19 cellular contexts compared by ENCODE assay signal in genomic region chr4:102392033-102392744, GRCh38. TPM values are rescaled to one million over a fixed set of nuclear protein-coding genes. Genes with fewer than 3 reads are reported as not detected.
A peak's percentile ranks its signal among the peaks of the same experiment; 100 is the strongest.
DNase-seq lines count a peak whose midpoint lies in the region; FAIRE-seq and TF ChIP-seq lines count a peak whose summit lies in the region.
"Had no signal": no experiment of that assay in that cellular context is flagged by ENCODE, and none has a peak within 500 bp of the region (broad histone marks: within the 10 kb centered on the region; RNA-seq: fewer than 3 reads in every experiment).

No MANE protein-coding gene starts in this region.

- H3K4me3 Mint-ChIP-seq in H9: no peak overlapping the region

- no peak overlapping the region for H3K23ac ChIP-seq in H9 (ENCODE audit: insufficient read length, low read depth, low read length)
- no peak overlapping the region for H3K23ac ChIP-seq in trophoblast cell (ENCODE audit: low read length)

- H3T11ph ChIP-seq in H9 (ENCODE audit: low read length): no peak overlapping the region

- H3K4me1 ChIP-seq in H9 (ENCODE audit: insufficient read depth, low read length) (peaks cover 5% of the 10 kb centered on the region; the same call in 1 of the 2 replicates), kidney (ENCODE audit: control insufficient read depth in 1 of 2, insufficient read depth in 1 of 2, low read depth in 1 of 2, low read length in 2 of 2) (no peaks in the 10 kb centered on the region), trophoblast cell (ENCODE audit: control insufficient read depth in 1 of 2, insufficient read depth in 2 of 2, low read length in 2 of 2) (peaks cover 2 to 5% of the 10 kb centered on the region in 2 experiments), thyroid gland (no peaks in the 10 kb centered on the region)

- H4K91ac ChIP-seq in H9 (ENCODE audit: insufficient read length, low read depth, low read length) (no peak overlapping the region), trophoblast cell (ENCODE audit: low read depth, low read length) (peak overlapping the region; percentile 76)

- H3K27me3 ChIP-seq in H9 (ENCODE audit: insufficient read depth, low read length) (no peaks in the 10 kb centered on the region), trophoblast cell (ENCODE audit: insufficient read depth, low read length) (no peaks in the 10 kb centered on the region), thyroid gland (no peaks in the 10 kb centered on the region), H7 (ENCODE audit: control insufficient read depth, insufficient read depth, low read length) (no peaks in the 10 kb centered on the region)

- H3K14ac ChIP-seq in H9 (ENCODE audit: insufficient read depth, low read length) (no peak overlapping the region), trophoblast cell (ENCODE audit: low read length) (peak overlapping the region; percentile 34)

- peak overlapping the region; percentile 72 to 96 (median 87) for H3K27ac Mint-ChIP-seq in H9

- no peak for TF ChIP-seq POLR2A in thyroid gland (IDR thresholded peaks at IDR 0.05)

- TF ChIP-seq CTCF in H9 (conservative IDR thresholded peaks at IDR 0.05) (no peak), kidney (IDR thresholded peaks at IDR 0.05; ENCODE audit: borderline replicate concordance, extremely low read depth, insufficient read depth) (no peak), thyroid gland (IDR thresholded peaks at IDR 0.05) (no peak)

- H3K4ac ChIP-seq in H9 (ENCODE audit: low read depth, low read length): no peak overlapping the region
- H3K4ac ChIP-seq in trophoblast cell (ENCODE audit: low read depth, low read length): peak overlapping the region; percentile 27

- TF ChIP-seq EP300 in Ishikawa (IDR thresholded peaks at IDR 0.05; ENCODE audit: borderline replicate concordance): no peak

- H3K9me3 ChIP-seq in H9 (ENCODE audit: control insufficient read depth, low read depth, low read length): no peaks in the 10 kb centered on the region
- H3K9me3 ChIP-seq in kidney (ENCODE audit: control insufficient read depth in 1 of 2, low read length in 2 of 2): no peaks in the 10 kb centered on the region
- H3K9me3 ChIP-seq in trophoblast cell (ENCODE audit: insufficient read depth, low read depth, low read length): no peaks in the 10 kb centered on the region
- H3K9me3 ChIP-seq in thyroid gland: no peaks in the 10 kb centered on the region

- H2BK12ac ChIP-seq in H9 (ENCODE audit: insufficient read length, low read depth, low read length) (peak overlapping the region; percentile 92), trophoblast cell (ENCODE audit: low read length) (peak overlapping the region; percentile 50)

- H3K27ac ChIP-seq in H9 (ENCODE audit: insufficient read length, low read depth, low read length) (peak overlapping the region; percentile 87), kidney (ENCODE audit: low read depth in 2 of 2, low read length in 2 of 2) (no peak overlapping the region), trophoblast cell (ENCODE audit: low read depth, low read length) (peak overlapping the region; percentile 87), thyroid gland (no peak overlapping the region)
- H3K27ac ChIP-seq: C4-2B, RWPE1 had no signal

- H2AK5ac ChIP-seq in H9 (ENCODE audit: insufficient read length, low read length): no peak overlapping the region
- H2AK5ac ChIP-seq in trophoblast cell (ENCODE audit: low read length): no peak overlapping the region

- H3K79me1 ChIP-seq in H9 (ENCODE audit: insufficient read depth, low read depth, low read length, poor library complexity, severe bottlenecking) (no peaks in the 10 kb centered on the region), trophoblast cell (ENCODE audit: low read length) (peaks cover 8% of the 10 kb centered on the region)

- no peak for TF ChIP-seq RAD21 in Ishikawa (IDR thresholded peaks at IDR 0.05; ENCODE audit: low read depth)

- no peaks in the 10 kb centered on the region for H3K27me3 Mint-ChIP-seq in H9 (ENCODE audit: low read depth)

- no peaks in the 10 kb centered on the region for H3K36me3 Mint-ChIP-seq in H9 (ENCODE audit: insufficient read depth in 1 of 3, low read depth in 3 of 3)

- H4K12ac ChIP-seq in trophoblast cell (ENCODE audit: low read depth, low read length): peak overlapping the region; percentile 43

- no peaks in the 10 kb centered on the region for H4K20me1 ChIP-seq in H9 (ENCODE audit: control insufficient read depth, insufficient read depth, insufficient read length)

- H4K8ac ChIP-seq in H9 (replicated peaks; ENCODE audit: insufficient read length, low read depth, low read length) (no peak overlapping the region), trophoblast cell (ENCODE audit: low read depth, low read length) (peak overlapping the region; percentile 61)

- H3K23me2 ChIP-seq in H9 (ENCODE audit: insufficient read length, low read depth, low read length, poor library complexity, severe bottlenecking): no peaks in the 10 kb centered on the region

- peak overlapping the region; percentile 25 for H3K18ac ChIP-seq in H9 (ENCODE audit: insufficient read length, low read depth, low read length)
- H3K18ac ChIP-seq in trophoblast cell (ENCODE audit: low read length): no peak overlapping the region

- H3K36me3 ChIP-seq in kidney (ENCODE audit: control insufficient read depth in 1 of 2, insufficient read depth in 2 of 2, low read length in 2 of 2) (no peaks in the 10 kb centered on the region), trophoblast cell (ENCODE audit: control insufficient read depth in 1 of 2, insufficient read depth in 2 of 2, low read length in 2 of 2) (no peaks in the 10 kb centered on the region), thyroid gland (no peaks in the 10 kb centered on the region), H7 (replicated peaks; ENCODE audit: control insufficient read depth, insufficient read depth, low read length) (no peaks in the 10 kb centered on the region)

- DNase-seq in H9 (no peak), kidney (no peak), trophoblast cell (peak in 1 of 2 donors; percentile 54), NCI-H748 (lab: John Stamatoyannopoulos, UW; ENCODE audit: unreplicated experiment) (no peak), thyroid gland (no peak), H7 (no peak)
- DNase-seq: DND-41, GDM1, MV-4-11, NCI-H1417, NCI-H187 treated with DMSO at 0.1 percent for 48 hours, NCI-H446, NCI-H69, PC-3 had no signal

- no peak overlapping the region for H2BK20ac ChIP-seq in H9 (ENCODE audit: low read depth, low read length, poor library complexity, severe bottlenecking)

- H3K9ac ChIP-seq in H9 (ENCODE audit: extremely low read depth, insufficient read length, low read length): no peak overlapping the region
- no peak overlapping the region for H3K9ac ChIP-seq in kidney (ENCODE audit: low read length in 2 of 2)
- H3K9ac ChIP-seq in trophoblast cell (ENCODE audit: low read length): no peak overlapping the region

- H3K4me2 ChIP-seq in H9 (ENCODE audit: insufficient read depth, insufficient read length, low read length): no peak overlapping the region
- H3K4me2 ChIP-seq in trophoblast cell (ENCODE audit: low read length): peak overlapping the region; percentile 50

- H3K4me3 ChIP-seq in kidney (ENCODE audit: low read length in 2 of 2): no peak overlapping the region
- H3K4me3 ChIP-seq in trophoblast cell (ENCODE audit: low read depth, low read length): no peak overlapping the region
- H3K4me3 ChIP-seq in thyroid gland (replicated peaks in 1 of 3): no peak overlapping the region
- no peak overlapping the region for H3K4me3 ChIP-seq in H7 (ENCODE audit: insufficient read depth, low read depth, low read length)
- H3K4me3 ChIP-seq: K562 had no signal

- H2BK120ac ChIP-seq in H9 (ENCODE audit: low read depth, low read length, poor library complexity, severe bottlenecking): peak overlapping the region; percentile 69
- peak overlapping the region; percentile 92 for H2BK120ac ChIP-seq in trophoblast cell (ENCODE audit: insufficient read depth, low read length, poor library complexity)

- no peaks in the 10 kb centered on the region for H3K9me3 Mint-ChIP-seq in H9

- peaks cover 21 to 26% of the 10 kb centered on the region in 2 experiments for H3K4me1 Mint-ChIP-seq in H9

- FAIRE-seq in kidney (lab: Jason Lieb, UNC): peak; percentile 50
- FAIRE-seq: GM12891, K562 had no signal

- H2AFZ ChIP-seq in H9 (ENCODE audit: low read length): peak overlapping the region; percentile 97
- peak overlapping the region; percentile 66 for H2AFZ ChIP-seq in trophoblast cell (ENCODE audit: insufficient read depth, low read length, poor library complexity)

- no peak overlapping the region for H3K56ac ChIP-seq in H9 (ENCODE audit: insufficient read length, low read depth, low read length)

- H2BK5ac ChIP-seq in H9 (ENCODE audit: insufficient read length, low read length): no peak overlapping the region
- H2BK5ac ChIP-seq in trophoblast cell (ENCODE audit: low read depth, low read length, poor library complexity): peak overlapping the region; percentile 72

- no peak overlapping the region for H2BK15ac ChIP-seq in H9 (ENCODE audit: low read depth, low read length)

- no peaks in the 10 kb centered on the region for H3K79me2 ChIP-seq in H9 (ENCODE audit: insufficient read depth, low read length)
- H3K79me2 ChIP-seq in trophoblast cell (ENCODE audit: control insufficient read depth, insufficient read depth, low read length, poor library complexity): no peaks in the 10 kb centered on the region

- intact Hi-C loops in kidney (cut with DNase I): no loop called here
- intact Hi-C loops in thyroid gland (cut with DNase I): no loop called here

- no CpG with 5 or more reads among the region's 4 CpGs for WGBS in H9 (ENCODE audit: extremely low coverage, insufficient read length, low lambda C conversion rate)
- no CpG with 5 or more reads among the region's 4 CpGs for WGBS in trophoblast cell (ENCODE audit: extremely low coverage, insufficient coverage, insufficient read length)
- WGBS in thyroid gland, 2 donors: 81% methylated on average over 4 of the region's 4 CpGs

- no peak overlapping the region for H4K5ac ChIP-seq in H9 (ENCODE audit: insufficient read length, low read depth, low read length)

TF ChIP-seq in Ishikawa, 13 proteins besides CTCF, POLR2A, EP300 and RAD21:
- TF ChIP-seq TEAD4 (IDR thresholded peaks at IDR 0.05) (0 out of 2 replicates have a peak, but pooled peaks have one; percentile 12), ZBTB7A (IDR thresholded peaks at IDR 0.05; ENCODE audit: low read depth) (no peak)

RNA-seq across cellular contexts. Expression of gene SLC39A8, which starts 46.9 kb away (rescaled TPM):
- total RNA-seq in H9 (2021) (11.0 and 11.3 TPM in 2 replicates), kidney (19.7 TPM), thyroid gland (10 to 100 TPM; 19.4 to 26.7 (median 23.9) TPM)
- 7.1 TPM for polyA plus RNA-seq in kidney (ENCODE audit: insufficient read depth, low read depth, low replicate concordance)
- polyA plus RNA-seq in trophoblast cell (2013): 32.6 and 35.3 TPM in 2 replicates
- total RNA-seq in H7 (2014; rRNA removed; shearing (Covaris generic)): 33.6 and 40.0 TPM in 2 replicates

Comparison
In these comparisons a context has a peak if more than half of its experiments do, and no peak if none do; other contexts are left out.
1. H3K27ac ChIP-seq: peak in H9 (single experiment) and trophoblast cell (single experiment); none in kidney (0 of 2) and thyroid gland (0 of 3).